8 cellular contexts compared by ENCODE assay signal in the genomic region with DNA sequence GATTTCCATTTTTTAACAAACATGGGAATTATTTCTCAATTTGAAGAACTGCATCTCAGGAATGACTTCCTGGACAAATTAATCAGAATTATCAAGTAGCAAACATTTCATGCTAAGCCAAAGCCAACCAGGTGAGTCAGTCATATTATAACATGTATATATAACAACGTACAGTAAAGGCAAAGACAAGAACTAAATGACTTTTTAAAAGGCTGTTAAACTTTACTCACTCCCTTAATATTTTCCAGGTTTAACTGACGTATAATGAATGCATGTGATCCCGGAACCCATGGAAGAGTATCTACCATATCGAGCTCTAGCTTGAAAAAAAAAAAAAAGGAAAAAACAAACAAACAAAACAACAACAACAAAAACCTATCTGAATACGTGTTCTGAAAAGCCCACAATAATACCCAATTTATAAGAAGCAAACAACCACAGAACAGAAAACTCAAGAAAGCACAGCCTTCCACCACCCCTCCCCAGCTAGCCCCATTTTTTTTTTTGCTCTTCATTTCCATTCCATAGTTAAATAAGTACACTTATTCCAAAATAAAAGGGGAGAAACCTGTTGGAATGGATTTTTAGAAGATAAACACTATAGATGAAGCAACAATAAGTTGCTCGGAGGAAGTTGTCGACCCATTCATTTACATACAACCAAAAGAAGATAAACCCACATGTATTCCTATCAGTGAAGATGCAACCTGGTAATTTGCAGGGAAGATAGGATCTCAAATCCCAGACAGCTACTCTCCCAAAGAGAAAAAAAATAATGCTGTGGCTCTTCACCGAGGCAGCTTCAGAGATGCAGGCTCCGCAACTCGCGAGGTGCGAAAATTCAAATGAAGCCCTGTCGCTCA. TPM values are rescaled to one million over a fixed set of nuclear protein-coding genes. Genes with fewer than 3 reads are reported as not detected.
DNase-seq lines count a peak whose midpoint lies in the region; ATAC-seq and TF ChIP-seq lines count a peak whose summit lies in the region.

No MANE protein-coding gene starts in this region.

- H3K4me3 Mint-ChIP-seq in activated naive CD4-positive, alpha-beta T cell treated with anti-CD3 and anti-CD28 coated beads, Interleukin-2, amount 10 ng/mL, durations not matched to agents 7 days and 5 days: peak overlapping the region; percentile 93
- H3K4me3 Mint-ChIP-seq in T-helper 2 cell treated with Interferon-gamma antibody and Interleukin-4, amounts not matched to agents 5 μg/mL and 100 μg/mL, for 36 hours: peak overlapping the region; percentile 96

- DNase-seq in activated naive CD4-positive, alpha-beta T cell treated with anti-CD3 and anti-CD28 coated beads, Interleukin-2, amount 10 ng/mL, durations not matched to agents 7 days and 5 days: no peak
- DNase-seq in activated naive CD4-positive, alpha-beta T cell treated with anti-CD3 and anti-CD28 coated beads, Interleukin-2, amount 50 U/mL, for 16 hours: no peak
- DNase-seq in T-helper 2 cell treated with Interferon-gamma antibody and Interleukin-4, amounts not matched to agents 5 μg/mL and 100 μg/mL, for 36 hours (ENCODE audit: low spot score): no peak
- DNase-seq in foreskin keratinocyte: peak; percentile 22 to 37
- DNase-seq in SK-N-DZ (ENCODE audit: low spot score): no peak

- no peaks in the 10 kb centered on the region for H3K27me3 Mint-ChIP-seq in activated naive CD4-positive, alpha-beta T cell treated with anti-CD3 and anti-CD28 coated beads, Interleukin-2, amount 10 ng/mL, durations not matched to agents 7 days and 5 days
- H3K27me3 Mint-ChIP-seq in T-helper 2 cell treated with Interferon-gamma antibody and Interleukin-4, amounts not matched to agents 5 μg/mL and 100 μg/mL, for 36 hours (ENCODE audit: low read depth): no peaks in the 10 kb centered on the region

- CTCF ChIA-PET in activated naive CD4-positive, alpha-beta T cell treated with anti-CD3 and anti-CD28 coated beads, Interleukin-2, amount 10 ng/mL, durations not matched to agents 7 days and 5 days (lab: Charles Lee): interaction anchor here (1.1 kb wide), 1 partner anchor 49 kb away, joined by 3 read pairs; no protein-coding TSS in a partner anchor

- H3K27me3 ChIP-seq in foreskin keratinocyte: no peaks in the 10 kb centered on the region

- peak overlapping the region; percentile 96 for H3K27ac Mint-ChIP-seq in activated naive CD4-positive, alpha-beta T cell treated with anti-CD3 and anti-CD28 coated beads, Interleukin-2, amount 10 ng/mL, durations not matched to agents 7 days and 5 days
- H3K27ac Mint-ChIP-seq in T-helper 2 cell treated with Interferon-gamma antibody and Interleukin-4, amounts not matched to agents 5 μg/mL and 100 μg/mL, for 36 hours: peak overlapping the region; percentile 96

- TF ChIP-seq CTCF in foreskin keratinocyte (conservative IDR thresholded peaks at IDR 0.05): no peak

- ATAC-seq in foreskin keratinocyte (no peak), HG03135 (IDR thresholded peaks at IDR 0.05; ENCODE audit: unreplicated experiment) (no peak), GM19351 (IDR thresholded peaks at IDR 0.05; ENCODE audit: unreplicated experiment) (no peak)

- H3K4me1 ChIP-seq in foreskin keratinocyte: peaks cover 17% of the 10 kb centered on the region

- H3K27ac ChIP-seq in foreskin keratinocyte (peak overlapping the region; percentile 76), skin epidermis (peak overlapping the region; percentile 84 to 99 (median 97))

- H3K4me1 Mint-ChIP-seq in activated naive CD4-positive, alpha-beta T cell treated with anti-CD3 and anti-CD28 coated beads, Interleukin-2, amount 10 ng/mL, durations not matched to agents 7 days and 5 days: peaks cover 49% of the 10 kb centered on the region
- H3K4me1 Mint-ChIP-seq in T-helper 2 cell treated with Interferon-gamma antibody and Interleukin-4, amounts not matched to agents 5 μg/mL and 100 μg/mL, for 36 hours (ENCODE audit: low read depth): peaks cover 30% of the 10 kb centered on the region

- H3K36me3 Mint-ChIP-seq in activated naive CD4-positive, alpha-beta T cell treated with anti-CD3 and anti-CD28 coated beads, Interleukin-2, amount 10 ng/mL, durations not matched to agents 7 days and 5 days: peaks cover 23% of the 10 kb centered on the region
- H3K36me3 Mint-ChIP-seq in T-helper 2 cell treated with Interferon-gamma antibody and Interleukin-4, amounts not matched to agents 5 μg/mL and 100 μg/mL, for 36 hours (ENCODE audit: low read depth): peaks cover 7% of the 10 kb centered on the region

- peak overlapping the region; percentile 50 to 79 (median 59) for H3K4me3 ChIP-seq in skin epidermis

- H3K9me3 Mint-ChIP-seq in activated naive CD4-positive, alpha-beta T cell treated with anti-CD3 and anti-CD28 coated beads, Interleukin-2, amount 10 ng/mL, durations not matched to agents 7 days and 5 days: peaks cover 3% of the 10 kb centered on the region
- H3K9me3 Mint-ChIP-seq in T-helper 2 cell treated with Interferon-gamma antibody and Interleukin-4, amounts not matched to agents 5 μg/mL and 100 μg/mL, for 36 hours: peaks cover 7% of the 10 kb centered on the region

RNA-seq across cellular contexts. Expression of a gene that starts 0.5 kb away (rescaled TPM):
- 4.7 and 5.4 TPM in 2 replicates for total RNA-seq in foreskin keratinocyte
- polyA plus RNA-seq in foreskin keratinocyte: 1.2 and 1.9 TPM in 2 replicates
- polyA plus RNA-seq in SK-N-DZ (2014; cell fraction: cytosol; rRNA removed): 6.1 and 6.3 TPM in 2 replicates
- 16.5 and 32.3 TPM in 2 replicates for polyA plus RNA-seq in SK-N-DZ (2014; cell fraction: nucleus; rRNA removed)

Comparison
In these comparisons a context has a peak if more than half of its experiments do, and no peak if none do; other contexts are left out.
1. DNase-seq: peak in foreskin keratinocyte (2 of 2); none in activated naive CD4-positive, alpha-beta T cell treated with anti-CD3 and anti-CD28 coated beads, Interleukin-2, amount 10 ng/mL, durations not matched to agents 7 days and 5 days (single experiment), activated naive CD4-positive, alpha-beta T cell treated with anti-CD3 and anti-CD28 coated beads, Interleukin-2, amount 50 U/mL, for 16 hours (single experiment), T-helper 2 cell treated with Interferon-gamma antibody and Interleukin-4, amounts not matched to agents 5 μg/mL and 100 μg/mL, for 36 hours (single experiment) and SK-N-DZ (single experiment).